Comparison of ENCODE assay signal across 1 cellular context in genomic region chr14:34044666-34045306, GRCh38.
TF ChIP-seq lines count a peak whose summit lies in the region.

No MANE protein-coding gene starts in this region.

TF ChIP-seq in HepG2, 621 proteins besides CTCF, POLR2A, EP300 and RAD21:
- TF ChIP-seq THAP8 (CRISPR knock-in tag; IDR thresholded peaks at IDR 0.05; ENCODE audit: borderline replicate concordance) (no peak), ZNF331 (CRISPR knock-in tag; IDR thresholded peaks at IDR 0.05) (0 out of 2 replicates have a peak, but pooled peaks have one; percentile 3), HMG20B (CRISPR knock-in tag; conservative IDR thresholded peaks at IDR 0.05) (no peak), ZNF547 (CRISPR knock-in tag; IDR thresholded peaks at IDR 0.05) (0 out of 2 replicates have a peak, but pooled peaks have one; percentile 36), HNF4G (IDR thresholded peaks at IDR 0.05; ENCODE audit: borderline replicate concordance, low read depth, low read length) (no peak), HNF4G (CRISPR knock-in tag; IDR thresholded peaks at IDR 0.05; ENCODE audit: borderline replicate concordance, low read depth) (0 out of 2 replicates have a peak, but pooled peaks have one; percentile 27), ZNF780A (CRISPR knock-in tag; IDR thresholded peaks at IDR 0.05) (0 out of 2 replicates have a peak, but pooled peaks have one; percentile 12), TEAD3 (CRISPR knock-in tag; optimal IDR thresholded peaks at IDR 0.05; ENCODE audit: borderline replicate concordance) (peak; percentile 9), MTERF4 (CRISPR knock-in tag; IDR thresholded peaks at IDR 0.05) (peak; percentile 90; the same call in 1 of the 2 replicates), ZNF770 (CRISPR knock-in tag; IDR thresholded peaks at IDR 0.05) (0 out of 2 replicates have a peak, but pooled peaks have one; percentile 12), SOX13 (IDR thresholded peaks at IDR 0.05) (0 out of 2 replicates have a peak, but pooled peaks have one; percentile 19), SOX13 (CRISPR knock-in tag; conservative IDR thresholded peaks at IDR 0.05 in 1 of 2, IDR thresholded peaks at IDR 0.05 in 1 of 2) (no peak), MED1 (CRISPR knock-in tag; IDR thresholded peaks at IDR 0.05) (no peak), ZNF335 (CRISPR knock-in tag; IDR thresholded peaks at IDR 0.05) (0 out of 2 replicates have a peak, but pooled peaks have one; percentile 24), NAIF1 (CRISPR knock-in tag; IDR thresholded peaks at IDR 0.05; ENCODE audit: borderline replicate concordance) (peak; percentile 1; the same call in 1 of the 2 replicates), HNF1B (CRISPR knock-in tag; IDR thresholded peaks at IDR 0.05) (0 out of 2 replicates have a peak, but pooled peaks have one; percentile 39), ZNF574 (CRISPR knock-in tag; IDR thresholded peaks at IDR 0.05) (peak; percentile 15; the same call in 1 of the 2 replicates), AHDC1 (CRISPR knock-in tag; IDR thresholded peaks at IDR 0.05; ENCODE audit: borderline replicate concordance) (no peak), SOX5 (CRISPR knock-in tag; IDR thresholded peaks at IDR 0.05; ENCODE audit: borderline replicate concordance) (0 out of 2 replicates have a peak, but pooled peaks have one; percentile 6), ZNF512 (CRISPR knock-in tag; IDR thresholded peaks at IDR 0.05) (peak; percentile 89; the same call in 1 of the 2 replicates), ZNF784 (CRISPR knock-in tag; IDR thresholded peaks at IDR 0.05; ENCODE audit: borderline replicate concordance) (0 out of 2 replicates have a peak, but pooled peaks have one; percentile 14), BCL3 (CRISPR knock-in tag; IDR thresholded peaks at IDR 0.05) (0 out of 2 replicates have a peak, but pooled peaks have one; percentile 61)
TF ChIP-seq in HepG2: peak in this region for 16.
